Comparison of ENCODE assay signal across 8 cellular contexts in the genomic region with DNA sequence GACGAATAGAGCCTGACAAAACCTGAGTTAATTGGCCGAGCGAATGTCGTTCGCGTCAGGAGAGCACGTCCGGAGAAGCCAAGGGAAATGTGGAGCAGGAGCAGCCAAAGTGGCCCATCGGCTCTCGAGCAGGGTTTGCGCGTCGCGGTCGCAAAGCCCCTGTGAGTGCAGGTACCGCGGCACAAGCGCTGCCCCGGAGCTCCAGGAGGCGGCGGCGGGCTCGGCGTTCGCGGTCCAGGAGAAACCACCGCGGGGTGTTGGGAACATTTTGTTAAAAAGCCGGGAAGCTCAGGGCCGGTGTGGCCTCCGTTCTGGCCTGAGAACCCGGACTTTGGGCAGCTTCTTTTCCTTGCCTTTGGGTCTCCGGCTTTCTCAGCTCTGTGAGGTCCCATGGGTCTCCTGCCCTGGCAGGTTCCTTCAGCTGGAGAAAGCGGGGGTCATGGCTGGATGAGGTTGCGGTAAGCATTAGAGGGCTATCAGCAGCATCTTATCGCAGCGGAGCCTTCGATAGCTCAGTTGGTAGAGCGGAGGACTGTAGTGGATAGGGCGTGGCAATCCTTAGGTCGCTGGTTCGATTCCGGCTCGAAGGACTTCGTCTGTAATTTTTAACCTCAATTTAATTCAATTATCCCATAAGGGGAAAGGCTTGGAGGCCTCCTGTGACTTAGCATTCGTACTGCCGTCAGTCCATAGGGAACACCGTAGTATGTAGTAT. TPM values are rescaled to one million over a fixed set of nuclear protein-coding genes. Genes with fewer than 3 reads are reported as not detected.
DNase-seq lines count a peak whose midpoint lies in the region; ATAC-seq and TF ChIP-seq lines count a peak whose summit lies in the region.

No MANE protein-coding gene starts in this region.

- in situ Hi-C loops in GM13977 (cut with MboI; ENCODE audit: low pct_unique_long_range_greater_than_20kb, low sequenced_read_pairs, unreplicated experiment), result no loop called here

- H3K4me1 ChIP-seq in right cardiac atrium (ENCODE audit: control insufficient read depth, insufficient read depth, low read length) (no peaks in the 10 kb centered on the region), vagina (peaks cover 22% of the 10 kb centered on the region)

- no peak for TF ChIP-seq CTCF in GM13977 (IDR thresholded peaks at IDR 0.05; ENCODE audit: extremely low read depth, insufficient read depth, missing control alignments)
- TF ChIP-seq CTCF in vagina (IDR thresholded peaks at IDR 0.05), result peak in 1 of 3 experiments; percentile 61

- WGBS in right cardiac atrium, result under 1% methylated on average over 48 of the region's 48 CpGs

- peak overlapping the region; percentile 99 for H3K27ac Mint-ChIP-seq in T-helper 1 cell treated with Interleukin-12 subunit alpha and Interleukin-12 subunit beta and Interleukin-4 antibody, amounts not matched to agents 30 μg/mL and 1 μg/mL, for 36 hours

- H3K9me3 ChIP-seq in right cardiac atrium (ENCODE audit: control insufficient read depth, low read length) (no peaks in the 10 kb centered on the region), vagina (no peaks in the 10 kb centered on the region)

- intact Hi-C loops in right cardiac atrium (cut with DNase I) (loop anchor here in 1 of 4 donors (5.0 kb wide), 1 partner anchor 37 kb away; the partner anchor contains the start of gene KHK), vagina (cut with DNase I) (loop anchor here (2.0 kb wide), 1 partner anchor 36 kb away; the partner anchor contains the start of gene KHK)

- H3K4me1 Mint-ChIP-seq in T-helper 1 cell treated with Interleukin-12 subunit alpha and Interleukin-12 subunit beta and Interleukin-4 antibody, amounts not matched to agents 30 μg/mL and 1 μg/mL, for 36 hours (ENCODE audit: low read depth), result peaks cover 25% of the 10 kb centered on the region

- no peak for TF ChIP-seq POLR2A in vagina (IDR thresholded peaks at IDR 0.05)

- H3K36me3 ChIP-seq in vagina, result peaks cover 0 to 21% of the 10 kb centered on the region in 2 donors

- H3K4me3 Mint-ChIP-seq in T-helper 1 cell treated with Interleukin-12 subunit alpha and Interleukin-12 subunit beta and Interleukin-4 antibody, amounts not matched to agents 30 μg/mL and 1 μg/mL, for 36 hours, result peak overlapping the region; percentile 88

- H3K9me3 Mint-ChIP-seq in T-helper 1 cell treated with Interleukin-12 subunit alpha and Interleukin-12 subunit beta and Interleukin-4 antibody, amounts not matched to agents 30 μg/mL and 1 μg/mL, for 36 hours, result peaks cover 3% of the 10 kb centered on the region

- H3K27me3 Mint-ChIP-seq in T-helper 1 cell treated with Interleukin-12 subunit alpha and Interleukin-12 subunit beta and Interleukin-4 antibody, amounts not matched to agents 30 μg/mL and 1 μg/mL, for 36 hours (ENCODE audit: low read depth), result peaks cover 11% of the 10 kb centered on the region

- ATAC-seq in HG02870 (IDR thresholded peaks at IDR 0.05; ENCODE audit: unreplicated experiment) (peak; percentile 55), right cardiac atrium (peak; percentile 87 to 90)

- peak overlapping the region; percentile 80 for H3K4me3 ChIP-seq in right cardiac atrium (ENCODE audit: low read length)
- peak overlapping the region; percentile 71 to 93 for H3K4me3 ChIP-seq in vagina

- peaks cover 20% of the 10 kb centered on the region for H3K36me3 Mint-ChIP-seq in T-helper 1 cell treated with Interleukin-12 subunit alpha and Interleukin-12 subunit beta and Interleukin-4 antibody, amounts not matched to agents 30 μg/mL and 1 μg/mL, for 36 hours (ENCODE audit: low read depth)

- H3K27me3 ChIP-seq in right cardiac atrium (ENCODE audit: control insufficient read depth, insufficient read depth), result no peaks in the 10 kb centered on the region
- no peaks in the 10 kb centered on the region for H3K27me3 ChIP-seq in vagina

- DNase-seq in GM13977 (ENCODE audit: low spot score), result peak; percentile 88
- peak; percentile 95 for DNase-seq in NCI-H146 treated with DMSO at 0.1 percent for 48 hours (lab: John Stamatoyannopoulos, UW; ENCODE audit: unreplicated experiment)
- DNase-seq in right cardiac atrium, result peak; percentile 80 to 94 (median 93)
- peak; percentile 97 for DNase-seq in putamen (ENCODE audit: low spot score)
- DNase-seq in vagina (ENCODE audit: extremely low spot score in 2 of 2), result peak in 1 of 2 donors; percentile 98

- H3K27ac ChIP-seq in angular gyrus (ENCODE audit: low read depth, low read length) (peak overlapping the region; percentile 98), right cardiac atrium (ENCODE audit: low read length) (peak overlapping the region; percentile 87), vagina (peak overlapping the region; percentile 95)

RNA-seq across cellular contexts. Expression of gene AGBL5, which starts 1.0 kb away (rescaled TPM):
- 10 to 100 TPM; 10.8 to 12.4 (median 11.4) TPM for total RNA-seq in right cardiac atrium
- 5.9 TPM for polyA plus RNA-seq in right cardiac atrium
- total RNA-seq in vagina, result 8.8 TPM

RNA-seq across cellular contexts. Expression of gene TMEM214, which starts 17.7 kb away (rescaled TPM):
- 10 to 100 TPM; 40.8 to 56.7 (median 47.7) TPM for total RNA-seq in right cardiac atrium
- polyA plus RNA-seq in right cardiac atrium, result 29.4 TPM
- total RNA-seq in vagina, result 53.3 TPM

RNA-seq across cellular contexts. Expression of gene OST4, which starts 21.0 kb away (rescaled TPM):
- total RNA-seq in right cardiac atrium, result 100 to 1,000 TPM; 372 to 487 (median 454) TPM
- 872 TPM for polyA plus RNA-seq in right cardiac atrium
- 269 TPM for total RNA-seq in vagina

RNA-seq across cellular contexts. Expression of gene EMILIN1, which starts 28.0 kb away (rescaled TPM):
- total RNA-seq in right cardiac atrium (10 to 100 TPM; 24.3 to 44.2 (median 38.9) TPM), vagina (100 TPM)
- polyA plus RNA-seq in right cardiac atrium, result 30.0 TPM

RNA-seq across cellular contexts. Expression of gene KHK, which starts 36.1 kb away (rescaled TPM):
- total RNA-seq in right cardiac atrium (1 to 10 TPM; 1.9 to 5.5 (median 3.2) TPM), vagina (9.3 TPM)
- 1.7 TPM for polyA plus RNA-seq in right cardiac atrium
